1 cellular context compared by ENCODE assay signal in the genomic region with DNA sequence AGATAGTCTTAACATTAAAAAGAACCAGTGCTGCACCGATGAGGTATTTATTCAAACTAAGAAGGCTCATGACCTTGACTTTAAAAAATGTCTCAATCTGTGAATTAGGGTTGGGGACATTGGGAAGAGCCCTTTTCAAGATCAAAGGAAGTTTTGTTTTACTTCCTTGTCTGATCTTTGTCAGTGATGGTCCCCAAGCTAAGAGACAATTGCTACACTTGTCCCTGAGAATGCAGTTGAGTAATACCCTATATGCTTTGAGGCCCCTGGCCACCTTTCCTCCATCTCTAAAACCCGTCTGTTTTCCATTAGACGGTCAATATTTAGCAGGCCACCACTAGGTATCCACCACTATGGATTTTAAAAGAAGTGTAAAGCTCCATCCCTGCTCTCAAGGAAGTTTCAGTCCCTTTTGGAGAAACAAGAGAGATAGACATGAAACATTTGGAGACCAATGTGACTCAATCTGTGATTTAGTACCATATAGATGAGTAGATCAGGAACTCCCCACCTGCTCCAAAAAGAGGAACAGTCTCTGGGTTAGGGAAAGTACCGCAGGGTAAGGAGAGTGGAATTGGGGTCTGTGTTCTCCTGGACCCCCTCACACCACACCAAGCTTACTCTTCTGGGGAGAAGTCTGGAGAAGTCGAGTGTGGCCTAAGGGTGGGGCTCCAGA.
A peak's percentile ranks its signal among the peaks of the same experiment; 100 is the strongest.
TF ChIP-seq lines count a peak whose summit lies in the region.

No MANE protein-coding gene starts in this region.

TF ChIP-seq in HepG2, 621 proteins besides CTCF, POLR2A, EP300 and RAD21 (continued from another document and continues in another):
- TF ChIP-seq, protein P1, sequence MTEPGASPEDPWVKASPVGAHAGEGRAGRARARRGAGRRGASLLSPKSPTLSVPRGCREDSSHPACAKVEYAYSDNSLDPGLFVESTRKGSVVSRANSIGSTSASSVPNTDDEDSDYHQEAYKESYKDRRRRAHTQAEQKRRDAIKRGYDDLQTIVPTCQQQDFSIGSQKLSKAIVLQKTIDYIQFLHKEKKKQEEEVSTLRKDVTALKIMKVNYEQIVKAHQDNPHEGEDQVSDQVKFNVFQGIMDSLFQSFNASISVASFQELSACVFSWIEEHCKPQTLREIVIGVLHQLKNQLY (CRISPR knock-in tag; IDR thresholded peaks at IDR 0.05): 0 out of 2 replicates have a peak, but pooled peaks have one; percentile 33
- TF ChIP-seq PTBP1 (IDR thresholded peaks at IDR 0.05; ENCODE audit: low read depth, low read length, poor library complexity, severe bottlenecking) (no peak), ZSCAN12 (CRISPR knock-in tag; IDR thresholded peaks at IDR 0.05) (no peak), SRF (IDR thresholded peaks at IDR 0.05; ENCODE audit: low read depth, low read length) (no peak), GLI4 (CRISPR knock-in tag; IDR thresholded peaks at IDR 0.05; ENCODE audit: borderline replicate concordance) (no peak), ZNF274 (CRISPR knock-in tag; IDR thresholded peaks at IDR 0.05) (no peak), NR2F1 (CRISPR knock-in tag; IDR thresholded peaks at IDR 0.05) (0 out of 4 replicates have a peak, but pooled peaks of 1 of the 2 experiments have one; percentile 42), RXRB (CRISPR knock-in tag; IDR thresholded peaks at IDR 0.05; ENCODE audit: borderline replicate concordance) (peak; percentile 85), ZNF121 (CRISPR knock-in tag; IDR thresholded peaks at IDR 0.05) (no peak), TBX2 (CRISPR knock-in tag; IDR thresholded peaks at IDR 0.05; ENCODE audit: borderline replicate concordance) (peak; percentile 73), ZNF558 (CRISPR knock-in tag; IDR thresholded peaks at IDR 0.05; ENCODE audit: borderline replicate concordance) (no peak), CREM (IDR thresholded peaks at IDR 0.05) (peak; percentile 89), CREM (CRISPR knock-in tag; IDR thresholded peaks at IDR 0.05) (no peak), TMF1 (CRISPR knock-in tag; IDR thresholded peaks at IDR 0.05; ENCODE audit: low read depth) (no peak), MED13 (CRISPR knock-in tag; IDR thresholded peaks at IDR 0.05) (peak; percentile 86; the same call in 1 of the 2 replicates), HDAC1 (CRISPR knock-in tag; IDR thresholded peaks at IDR 0.05) (peak; percentile 60; the same call in 1 of the 2 replicates), FOXP1 (IDR thresholded peaks at IDR 0.05) (no peak), FOXP1 (CRISPR knock-in tag; IDR thresholded peaks at IDR 0.05) (peak; percentile 62; the same call in 1 of the 2 replicates), ZNF33B (CRISPR knock-in tag; IDR thresholded peaks at IDR 0.05) (no peak), TRIM24 (CRISPR knock-in tag; IDR thresholded peaks at IDR 0.05) (peak; percentile 44; the same call in 1 of the 2 replicates), KDM1A (CRISPR knock-in tag; IDR thresholded peaks at IDR 0.05) (peak; percentile 85), ZNF484 (CRISPR knock-in tag; IDR thresholded peaks at IDR 0.05; ENCODE audit: borderline replicate concordance, low read depth) (no peak), STAG1 (CRISPR knock-in tag; IDR thresholded peaks at IDR 0.05) (peak; percentile 14; the same call in 1 of the 2 replicates), ZBTB21 (CRISPR knock-in tag; IDR thresholded peaks at IDR 0.05) (0 out of 2 replicates have a peak, but pooled peaks have one; percentile 36), MAFG (CRISPR knock-in tag; IDR thresholded peaks at IDR 0.05) (no peak), SUZ12 (IDR thresholded peaks at IDR 0.05; ENCODE audit: low read depth, low read length) (no peak), TAF1 (CRISPR knock-in tag; IDR thresholded peaks at IDR 0.05) (no peak), NKX3-1 (CRISPR knock-in tag; IDR thresholded peaks at IDR 0.05) (peak; percentile 67; the same call in 1 of the 2 replicates), ZNF383 (CRISPR knock-in tag; IDR thresholded peaks at IDR 0.05; ENCODE audit: borderline replicate concordance) (no peak), MTA3 (CRISPR knock-in tag; IDR thresholded peaks at IDR 0.05) (no peak), KLF16 (CRISPR knock-in tag; IDR thresholded peaks at IDR 0.05) (peak in 1 of 2 experiments; percentile 49; a peak in 1 of 4 replicates), RBM22 (optimal IDR thresholded peaks at IDR 0.05; ENCODE audit: low read length) (peak; percentile 77), MAF1 (CRISPR knock-in tag; IDR thresholded peaks at IDR 0.05; ENCODE audit: borderline replicate concordance) (no peak), CEBPG (CRISPR knock-in tag; IDR thresholded peaks at IDR 0.05) (peak; percentile 94), ZNF557 (CRISPR knock-in tag; IDR thresholded peaks at IDR 0.05) (no peak), ZNF720 (CRISPR knock-in tag; IDR thresholded peaks at IDR 0.05) (no peak), PRMT3 (CRISPR knock-in tag; IDR thresholded peaks at IDR 0.05; ENCODE audit: borderline replicate concordance, low read depth) (peak; percentile 62; the same call in 1 of the 2 replicates), ZNF556 (CRISPR knock-in tag; IDR thresholded peaks at IDR 0.05; ENCODE audit: borderline replicate concordance) (no peak), ZNF644 (CRISPR knock-in tag; IDR thresholded peaks at IDR 0.05; ENCODE audit: low read depth) (peak; percentile 90), ATM (IDR thresholded peaks at IDR 0.05; ENCODE audit: borderline replicate concordance) (no peak), ZNF12 (CRISPR knock-in tag; IDR thresholded peaks at IDR 0.05) (peak; percentile 76; the same call in 1 of the 2 replicates), RFX1 (IDR thresholded peaks at IDR 0.05) (no peak), SP2 (CRISPR knock-in tag; IDR thresholded peaks at IDR 0.05) (no peak), ISX (CRISPR knock-in tag; conservative IDR thresholded peaks at IDR 0.05) (no peak), BCL6 (CRISPR knock-in tag; IDR thresholded peaks at IDR 0.05) (peak; percentile 94), PAX8 (CRISPR knock-in tag; IDR thresholded peaks at IDR 0.05; ENCODE audit: borderline replicate concordance) (no peak), POLR2AphosphoS5 (IDR thresholded peaks at IDR 0.05; ENCODE audit: low read depth, low read length) (no peak)
- TF ChIP-seq, protein P2, sequence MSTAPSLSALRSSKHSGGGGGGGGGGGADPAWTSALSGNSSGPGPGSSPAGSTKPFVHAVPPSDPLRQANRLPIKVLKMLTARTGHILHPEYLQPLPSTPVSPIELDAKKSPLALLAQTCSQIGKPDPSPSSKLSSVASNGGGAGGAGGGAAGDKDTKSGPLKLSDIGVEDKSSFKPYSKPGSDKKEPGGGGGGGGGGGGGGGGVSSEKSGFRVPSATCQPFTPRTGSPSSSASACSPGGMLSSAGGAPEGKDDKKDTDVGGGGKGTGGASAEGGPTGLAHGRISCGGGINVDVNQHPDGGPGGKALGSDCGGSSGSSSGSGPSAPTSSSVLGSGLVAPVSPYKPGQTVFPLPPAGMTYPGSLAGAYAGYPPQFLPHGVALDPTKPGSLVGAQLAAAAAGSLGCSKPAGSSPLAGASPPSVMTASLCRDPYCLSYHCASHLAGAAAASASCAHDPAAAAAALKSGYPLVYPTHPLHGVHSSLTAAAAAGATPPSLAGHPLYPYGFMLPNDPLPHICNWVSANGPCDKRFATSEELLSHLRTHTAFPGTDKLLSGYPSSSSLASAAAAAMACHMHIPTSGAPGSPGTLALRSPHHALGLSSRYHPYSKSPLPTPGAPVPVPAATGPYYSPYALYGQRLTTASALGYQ (CRISPR knock-in tag; IDR thresholded peaks at IDR 0.05): peak; percentile 75; the same call in 1 of the 2 replicates
- TF ChIP-seq, protein P3, sequence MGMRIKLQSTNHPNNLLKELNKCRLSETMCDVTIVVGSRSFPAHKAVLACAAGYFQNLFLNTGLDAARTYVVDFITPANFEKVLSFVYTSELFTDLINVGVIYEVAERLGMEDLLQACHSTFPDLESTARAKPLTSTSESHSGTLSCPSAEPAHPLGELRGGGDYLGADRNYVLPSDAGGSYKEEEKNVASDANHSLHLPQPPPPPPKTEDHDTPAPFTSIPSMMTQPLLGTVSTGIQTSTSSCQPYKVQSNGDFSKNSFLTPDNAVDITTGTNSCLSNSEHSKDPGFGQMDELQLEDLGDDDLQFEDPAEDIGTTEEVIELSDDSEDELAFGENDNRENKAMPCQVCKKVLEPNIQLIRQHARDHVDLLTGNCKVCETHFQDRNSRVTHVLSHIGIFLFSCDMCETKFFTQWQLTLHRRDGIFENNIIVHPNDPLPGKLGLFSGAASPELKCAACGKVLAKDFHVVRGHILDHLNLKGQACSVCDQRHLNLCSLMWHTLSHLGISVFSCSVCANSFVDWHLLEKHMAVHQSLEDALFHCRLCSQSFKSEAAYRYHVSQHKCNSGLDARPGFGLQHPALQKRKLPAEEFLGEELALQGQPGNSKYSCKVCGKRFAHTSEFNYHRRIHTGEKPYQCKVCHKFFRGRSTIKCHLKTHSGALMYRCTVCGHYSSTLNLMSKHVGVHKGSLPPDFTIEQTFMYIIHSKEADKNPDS (CRISPR knock-in tag; IDR thresholded peaks at IDR 0.05): 0 out of 2 replicates have a peak, but pooled peaks have one; percentile 43
- TF ChIP-seq, protein P4, sequence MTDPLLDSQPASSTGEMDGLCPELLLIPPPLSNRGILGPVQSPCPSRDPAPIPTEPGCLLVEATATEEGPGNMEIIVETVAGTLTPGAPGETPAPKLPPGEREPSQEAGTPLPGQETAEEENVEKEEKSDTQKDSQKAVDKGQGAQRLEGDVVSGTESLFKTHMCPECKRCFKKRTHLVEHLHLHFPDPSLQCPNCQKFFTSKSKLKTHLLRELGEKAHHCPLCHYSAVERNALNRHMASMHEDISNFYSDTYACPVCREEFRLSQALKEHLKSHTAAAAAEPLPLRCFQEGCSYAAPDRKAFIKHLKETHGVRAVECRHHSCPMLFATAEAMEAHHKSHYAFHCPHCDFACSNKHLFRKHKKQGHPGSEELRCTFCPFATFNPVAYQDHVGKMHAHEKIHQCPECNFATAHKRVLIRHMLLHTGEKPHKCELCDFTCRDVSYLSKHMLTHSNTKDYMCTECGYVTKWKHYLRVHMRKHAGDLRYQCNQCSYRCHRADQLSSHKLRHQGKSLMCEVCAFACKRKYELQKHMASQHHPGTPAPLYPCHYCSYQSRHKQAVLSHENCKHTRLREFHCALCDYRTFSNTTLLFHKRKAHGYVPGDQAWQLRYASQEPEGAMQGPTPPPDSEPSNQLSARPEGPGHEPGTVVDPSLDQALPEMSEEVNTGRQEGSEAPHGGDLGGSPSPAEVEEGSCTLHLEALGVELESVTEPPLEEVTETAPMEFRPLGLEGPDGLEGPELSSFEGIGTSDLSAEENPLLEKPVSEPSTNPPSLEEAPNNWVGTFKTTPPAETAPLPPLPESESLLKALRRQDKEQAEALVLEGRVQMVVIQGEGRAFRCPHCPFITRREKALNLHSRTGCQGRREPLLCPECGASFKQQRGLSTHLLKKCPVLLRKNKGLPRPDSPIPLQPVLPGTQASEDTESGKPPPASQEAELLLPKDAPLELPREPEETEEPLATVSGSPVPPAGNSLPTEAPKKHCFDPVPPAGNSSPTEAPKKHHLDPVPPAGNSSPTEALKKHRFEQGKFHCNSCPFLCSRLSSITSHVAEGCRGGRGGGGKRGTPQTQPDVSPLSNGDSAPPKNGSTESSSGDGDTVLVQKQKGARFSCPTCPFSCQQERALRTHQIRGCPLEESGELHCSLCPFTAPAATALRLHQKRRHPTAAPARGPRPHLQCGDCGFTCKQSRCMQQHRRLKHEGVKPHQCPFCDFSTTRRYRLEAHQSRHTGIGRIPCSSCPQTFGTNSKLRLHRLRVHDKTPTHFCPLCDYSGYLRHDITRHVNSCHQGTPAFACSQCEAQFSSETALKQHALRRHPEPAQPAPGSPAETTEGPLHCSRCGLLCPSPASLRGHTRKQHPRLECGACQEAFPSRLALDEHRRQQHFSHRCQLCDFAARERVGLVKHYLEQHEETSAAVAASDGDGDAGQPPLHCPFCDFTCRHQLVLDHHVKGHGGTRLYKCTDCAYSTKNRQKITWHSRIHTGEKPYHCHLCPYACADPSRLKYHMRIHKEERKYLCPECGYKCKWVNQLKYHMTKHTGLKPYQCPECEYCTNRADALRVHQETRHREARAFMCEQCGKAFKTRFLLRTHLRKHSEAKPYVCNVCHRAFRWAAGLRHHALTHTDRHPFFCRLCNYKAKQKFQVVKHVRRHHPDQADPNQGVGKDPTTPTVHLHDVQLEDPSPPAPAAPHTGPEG (CRISPR knock-in tag; IDR thresholded peaks at IDR 0.05): 0 out of 2 replicates have a peak, but pooled peaks have one; percentile 59
- TF ChIP-seq, protein P5, sequence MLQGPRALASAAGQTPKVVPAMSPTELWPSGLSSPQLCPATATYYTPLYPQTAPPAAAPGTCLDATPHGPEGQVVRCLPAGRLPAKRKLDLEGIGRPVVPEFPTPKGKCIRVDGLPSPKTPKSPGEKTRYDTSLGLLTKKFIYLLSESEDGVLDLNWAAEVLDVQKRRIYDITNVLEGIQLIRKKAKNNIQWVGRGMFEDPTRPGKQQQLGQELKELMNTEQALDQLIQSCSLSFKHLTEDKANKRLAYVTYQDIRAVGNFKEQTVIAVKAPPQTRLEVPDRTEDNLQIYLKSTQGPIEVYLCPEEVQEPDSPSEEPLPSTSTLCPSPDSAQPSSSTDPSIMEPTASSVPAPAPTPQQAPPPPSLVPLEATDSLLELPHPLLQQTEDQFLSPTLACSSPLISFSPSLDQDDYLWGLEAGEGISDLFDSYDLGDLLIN (CRISPR knock-in tag; IDR thresholded peaks at IDR 0.05; ENCODE audit: borderline replicate concordance): no peak
- TF ChIP-seq, protein P6, sequence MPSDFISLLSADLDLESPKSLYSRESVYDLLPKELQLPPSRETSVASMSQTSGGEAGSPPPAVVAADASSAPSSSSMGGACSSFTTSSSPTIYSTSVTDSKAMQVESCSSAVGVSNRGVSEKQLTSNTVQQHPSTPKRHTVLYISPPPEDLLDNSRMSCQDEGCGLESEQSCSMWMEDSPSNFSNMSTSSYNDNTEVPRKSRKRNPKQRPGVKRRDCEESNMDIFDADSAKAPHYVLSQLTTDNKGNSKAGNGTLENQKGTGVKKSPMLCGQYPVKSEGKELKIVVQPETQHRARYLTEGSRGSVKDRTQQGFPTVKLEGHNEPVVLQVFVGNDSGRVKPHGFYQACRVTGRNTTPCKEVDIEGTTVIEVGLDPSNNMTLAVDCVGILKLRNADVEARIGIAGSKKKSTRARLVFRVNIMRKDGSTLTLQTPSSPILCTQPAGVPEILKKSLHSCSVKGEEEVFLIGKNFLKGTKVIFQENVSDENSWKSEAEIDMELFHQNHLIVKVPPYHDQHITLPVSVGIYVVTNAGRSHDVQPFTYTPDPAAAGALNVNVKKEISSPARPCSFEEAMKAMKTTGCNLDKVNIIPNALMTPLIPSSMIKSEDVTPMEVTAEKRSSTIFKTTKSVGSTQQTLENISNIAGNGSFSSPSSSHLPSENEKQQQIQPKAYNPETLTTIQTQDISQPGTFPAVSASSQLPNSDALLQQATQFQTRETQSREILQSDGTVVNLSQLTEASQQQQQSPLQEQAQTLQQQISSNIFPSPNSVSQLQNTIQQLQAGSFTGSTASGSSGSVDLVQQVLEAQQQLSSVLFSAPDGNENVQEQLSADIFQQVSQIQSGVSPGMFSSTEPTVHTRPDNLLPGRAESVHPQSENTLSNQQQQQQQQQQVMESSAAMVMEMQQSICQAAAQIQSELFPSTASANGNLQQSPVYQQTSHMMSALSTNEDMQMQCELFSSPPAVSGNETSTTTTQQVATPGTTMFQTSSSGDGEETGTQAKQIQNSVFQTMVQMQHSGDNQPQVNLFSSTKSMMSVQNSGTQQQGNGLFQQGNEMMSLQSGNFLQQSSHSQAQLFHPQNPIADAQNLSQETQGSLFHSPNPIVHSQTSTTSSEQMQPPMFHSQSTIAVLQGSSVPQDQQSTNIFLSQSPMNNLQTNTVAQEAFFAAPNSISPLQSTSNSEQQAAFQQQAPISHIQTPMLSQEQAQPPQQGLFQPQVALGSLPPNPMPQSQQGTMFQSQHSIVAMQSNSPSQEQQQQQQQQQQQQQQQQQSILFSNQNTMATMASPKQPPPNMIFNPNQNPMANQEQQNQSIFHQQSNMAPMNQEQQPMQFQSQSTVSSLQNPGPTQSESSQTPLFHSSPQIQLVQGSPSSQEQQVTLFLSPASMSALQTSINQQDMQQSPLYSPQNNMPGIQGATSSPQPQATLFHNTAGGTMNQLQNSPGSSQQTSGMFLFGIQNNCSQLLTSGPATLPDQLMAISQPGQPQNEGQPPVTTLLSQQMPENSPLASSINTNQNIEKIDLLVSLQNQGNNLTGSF (CRISPR knock-in tag; IDR thresholded peaks at IDR 0.05): no peak
